11 cellular contexts compared by ENCODE assay signal in genomic region chr3:13549513-13550256, GRCh38. TPM values are rescaled to one million over a fixed set of nuclear protein-coding genes. Genes with fewer than 3 reads are reported as not detected.
A peak's percentile ranks its signal among the peaks of the same experiment; 100 is the strongest.
DNase-seq lines count a peak whose midpoint lies in the region; ATAC-seq and TF ChIP-seq lines count a peak whose summit lies in the region.
"Had no signal": no experiment of that assay in that cellular context is flagged by ENCODE, and none has a peak within 500 bp of the region (broad histone marks: within the 10 kb centered on the region; RNA-seq: fewer than 3 reads in every experiment).

No MANE protein-coding gene starts in this region.

- no peaks in the 10 kb centered on the region for H3K9me3 Mint-ChIP-seq in activated T-cell treated with anti-CD3 and anti-CD28 coated beads, Interleukin-2, amount 50 U/mL, for 72 hours
- H3K9me3 Mint-ChIP-seq in stimulated activated naive B cell treated with anti-CD40 and anti-IgM and Interleukin-4, amounts not matched to agents 10 μg/mL and 1 μg/mL and 100 μg/mL, for 72 hours: no peaks in the 10 kb centered on the region

- DNase-seq in H7 (peak; percentile 53), iPS DF 6.9 (ENCODE audit: low read depth, low spot score) (no peak), PC-3 (no peak), SKM-1 treated with dmso at 0.1 percent for 144 hours (lab: John Stamatoyannopoulos, UW; ENCODE audit: unreplicated experiment) (no peak), left colon (no peak)
- DNase-seq in activated T-cell treated with anti-CD3 and anti-CD28 coated beads, Interleukin-2, amount 50 U/mL, for 72 hours: peak in 1 of 2 donors; percentile 18
- DNase-seq in stimulated activated naive B cell treated with anti-CD40 and anti-IgM and Interleukin-4, amounts not matched to agents 10 μg/mL and 1 μg/mL and 100 μg/mL, for 72 hours: no peak
- DNase-seq: activated CD4-positive, alpha-beta T cell treated with anti-CD3 and anti-CD28 coated beads for 1 hour; NCI-H2107 had no signal

- peaks cover 0 to 2% of the 10 kb centered on the region in 2 donors for H3K36me3 Mint-ChIP-seq in activated T-cell treated with anti-CD3 and anti-CD28 coated beads, Interleukin-2, amount 50 U/mL, for 72 hours (ENCODE audit: insufficient read depth in 2 of 2)
- no peaks in the 10 kb centered on the region for H3K36me3 Mint-ChIP-seq in stimulated activated naive B cell treated with anti-CD40 and anti-IgM and Interleukin-4, amounts not matched to agents 10 μg/mL and 1 μg/mL and 100 μg/mL, for 72 hours

- H4K20me1 ChIP-seq in PC-3 (ENCODE audit: low read length): no peaks in the 10 kb centered on the region

- peaks cover 31% of the 10 kb centered on the region for H3K4me1 Mint-ChIP-seq in activated T-cell treated with anti-CD3 and anti-CD28 coated beads, Interleukin-2, amount 50 U/mL, for 72 hours (ENCODE audit: low read depth)
- H3K4me1 Mint-ChIP-seq in stimulated activated naive B cell treated with anti-CD40 and anti-IgM and Interleukin-4, amounts not matched to agents 10 μg/mL and 1 μg/mL and 100 μg/mL, for 72 hours: peaks cover 36 to 43% of the 10 kb centered on the region in 2 donors

- peak; percentile 29 to 39 for ATAC-seq in activated T-cell treated with anti-CD3 and anti-CD28 coated beads, Interleukin-2, amount 50 U/mL, for 72 hours (replicated peaks in 1 of 2)
- ATAC-seq in stimulated activated naive B cell treated with anti-CD40 and anti-IgM and Interleukin-4, amounts not matched to agents 10 μg/mL and 1 μg/mL and 100 μg/mL, for 72 hours (replicated peaks): peak; percentile 33 to 55
- ATAC-seq in PC-3 (no peak), left colon (no peak)

- H2AFZ ChIP-seq in PC-3 (ENCODE audit: low read length): no peak overlapping the region
- H2AFZ ChIP-seq: parathyroid adenoma had no signal

- peaks cover 55% of the 10 kb centered on the region for H3K27me3 Mint-ChIP-seq in activated T-cell treated with anti-CD3 and anti-CD28 coated beads, Interleukin-2, amount 50 U/mL, for 72 hours (ENCODE audit: low read depth)
- peaks cover 25 to 35% of the 10 kb centered on the region in 2 donors for H3K27me3 Mint-ChIP-seq in stimulated activated naive B cell treated with anti-CD40 and anti-IgM and Interleukin-4, amounts not matched to agents 10 μg/mL and 1 μg/mL and 100 μg/mL, for 72 hours

- no peaks in the 10 kb centered on the region for H3K36me3 ChIP-seq in H7 (replicated peaks; ENCODE audit: control insufficient read depth, insufficient read depth, low read length)
- H3K36me3 ChIP-seq in iPS DF 6.9 (ENCODE audit: control insufficient read depth, insufficient read depth, low read length): no peaks in the 10 kb centered on the region; the same call in 1 of the 2 replicates
- H3K36me3 ChIP-seq in PC-3 (ENCODE audit: low read depth, low read length): no peaks in the 10 kb centered on the region

- H3K4me3 Mint-ChIP-seq in activated T-cell treated with anti-CD3 and anti-CD28 coated beads, Interleukin-2, amount 50 U/mL, for 72 hours: peak overlapping the region; percentile 54 to 76
- peak overlapping the region; percentile 44 to 82 for H3K4me3 Mint-ChIP-seq in stimulated activated naive B cell treated with anti-CD40 and anti-IgM and Interleukin-4, amounts not matched to agents 10 μg/mL and 1 μg/mL and 100 μg/mL, for 72 hours

- no peak for TF ChIP-seq CTCF in PC-3 (conservative IDR thresholded peaks at IDR 0.05; ENCODE audit: low read depth, low read length)

- H3K4me3 ChIP-seq in H7 (ENCODE audit: insufficient read depth, low read depth, low read length): peak overlapping the region; percentile 38
- peak overlapping the region; percentile 79; the same call in 1 of the 2 replicates for H3K4me3 ChIP-seq in iPS DF 6.9 (ENCODE audit: low read length)
- no peak overlapping the region for H3K4me3 ChIP-seq in PC-3 (ENCODE audit: low read length)

- H3K9me2 ChIP-seq in PC-3 (replicated peaks; ENCODE audit: low read length): no peaks in the 10 kb centered on the region

- H3K27ac ChIP-seq in iPS DF 6.9 (ENCODE audit: low read length) (no peak overlapping the region), PC-3 (ENCODE audit: low read length) (no peak overlapping the region)
- H3K27ac ChIP-seq: epithelial cell of prostate, parathyroid adenoma had no signal

- WGBS in iPS DF 6.9 (ENCODE audit: insufficient coverage, insufficient read length): no CpG with 5 or more reads among the region's 21 CpGs

- no peak overlapping the region for H3K4me2 ChIP-seq in PC-3 (ENCODE audit: low read length)

- intact Hi-C loops in PC-3 (cut with micrococcal nuclease): no loop called here
- intact Hi-C loops in left colon (cut with DNase I, micrococcal nuclease): no loop called here

- peaks cover 4% of the 10 kb centered on the region for H3K4me1 ChIP-seq in iPS DF 6.9 (ENCODE audit: control insufficient read depth, insufficient read depth, low read length)
- H3K4me1 ChIP-seq in PC-3 (ENCODE audit: insufficient read depth, low read length): no peaks in the 10 kb centered on the region
- H3K4me1 ChIP-seq: parathyroid adenoma had no signal

- BruUV-seq in PC-3 (replicated peaks; lab: Mats Ljungman, UMichigan): no TSS peak

- H3K9ac ChIP-seq in PC-3 (ENCODE audit: low read length): no peak overlapping the region
- H3K9ac ChIP-seq: parathyroid adenoma had no signal

- H3K27me3 ChIP-seq in H7 (ENCODE audit: control insufficient read depth, insufficient read depth, low read length) (peaks cover 14% of the 10 kb centered on the region), iPS DF 6.9 (ENCODE audit: control insufficient read depth, insufficient read depth, low read length) (peaks cover 3% of the 10 kb centered on the region; the same call in 1 of the 2 replicates), PC-3 (ENCODE audit: low read length) (no peaks in the 10 kb centered on the region)

- H3K9me3 ChIP-seq in iPS DF 6.9 (ENCODE audit: control insufficient read depth, insufficient read depth, low read length) (no peaks in the 10 kb centered on the region), PC-3 (ENCODE audit: low read length) (no peaks in the 10 kb centered on the region)

- no peak overlapping the region for H3K27ac Mint-ChIP-seq in activated T-cell treated with anti-CD3 and anti-CD28 coated beads, Interleukin-2, amount 50 U/mL, for 72 hours
- H3K27ac Mint-ChIP-seq in stimulated activated naive B cell treated with anti-CD40 and anti-IgM and Interleukin-4, amounts not matched to agents 10 μg/mL and 1 μg/mL and 100 μg/mL, for 72 hours: peak overlapping the region; percentile 43

- no peaks in the 10 kb centered on the region for H3F3A ChIP-seq in PC-3 (ENCODE audit: low read length, unreplicated experiment)

- POLR2A ChIA-PET in PC-3 (lab: Charles Lee; ENCODE audit: unreplicated experiment): interaction anchor here (0.6 kb wide), 1 partner anchor 28 kb away, joined by 3 read pairs; no protein-coding TSS in a partner anchor

- no peaks in the 10 kb centered on the region for H3K79me2 ChIP-seq in PC-3 (ENCODE audit: low read length)
- H3K79me2 ChIP-seq: parathyroid adenoma had no signal

- CTCF ChIA-PET in PC-3 (lab: Charles Lee): no interaction called here

RNA-seq across cellular contexts. Expression of gene FBLN2, which starts 0.8 kb away (rescaled TPM):
- total RNA-seq in H7 (2014; rRNA removed; shearing (Covaris generic)): 27.4 and 30.9 TPM in 2 replicates
- 1 to 10 TPM in 1 of 2 donors, under 1 TPM in 1; 0.49 to 1.1 TPM for total RNA-seq in activated T-cell treated with anti-CD3 and anti-CD28 coated beads, Interleukin-2, amount 50 U/mL, for 72 hours
- 0.11 and 2.1 TPM in 2 replicates for total RNA-seq in PC-3 (2014; rRNA removed)
- total RNA-seq in left colon: 10 to 100 TPM; 20.7 to 22.8 TPM

Comparison
In these comparisons a context has a peak if more than half of its experiments do, and no peak if none do; other contexts are left out.
1. ATAC-seq: peak in activated T-cell treated with anti-CD3 and anti-CD28 coated beads, Interleukin-2, amount 50 U/mL, for 72 hours (2 of 2) and stimulated activated naive B cell treated with anti-CD40 and anti-IgM and Interleukin-4, amounts not matched to agents 10 μg/mL and 1 μg/mL and 100 μg/mL, for 72 hours (2 of 2); none in PC-3 (single experiment) and left colon (single experiment).